14 cellular contexts compared by ENCODE assay signal in the genomic region with DNA sequence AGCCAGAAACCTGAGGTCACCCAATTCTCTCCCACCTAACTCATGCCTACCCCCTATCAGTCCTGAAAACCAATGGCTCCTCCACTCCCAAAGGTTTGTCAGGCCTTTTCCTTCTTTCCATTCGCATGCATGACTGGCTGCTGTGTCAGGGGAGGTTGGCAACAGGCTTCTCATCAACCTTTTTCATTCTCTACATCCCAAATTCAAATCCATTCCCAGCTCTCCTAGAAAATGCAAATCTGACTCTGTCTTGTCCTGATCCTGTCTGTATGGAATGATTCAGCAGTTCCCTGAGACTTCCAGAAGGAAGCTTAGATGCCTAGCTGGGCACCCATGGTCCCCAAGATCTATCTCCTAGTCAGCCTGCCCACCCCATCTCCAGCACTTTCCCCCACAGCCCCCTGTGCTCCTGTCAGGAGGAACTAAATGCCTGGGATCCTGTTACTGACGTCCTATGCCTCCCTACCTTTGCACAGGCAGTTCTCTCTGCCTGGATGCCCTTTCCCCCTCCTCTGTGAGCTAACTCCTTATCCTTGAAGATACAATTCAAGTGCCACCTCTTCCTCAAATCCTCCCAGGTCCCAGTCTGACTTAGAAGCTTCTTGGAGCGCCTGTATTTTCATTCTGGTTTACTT. TPM values are rescaled to one million over a fixed set of nuclear protein-coding genes. Genes with fewer than 3 reads are reported as not detected.
DNase-seq lines count a peak whose midpoint lies in the region; ATAC-seq, FAIRE-seq and TF ChIP-seq lines count a peak whose summit lies in the region.
"Had no signal": no experiment of that assay in that cellular context is flagged by ENCODE, and none has a peak within 500 bp of the region (broad histone marks: within the 10 kb centered on the region; RNA-seq: fewer than 3 reads in every experiment).

No MANE protein-coding gene starts in this region.

- H3K4me3 ChIP-seq in left ventricle myocardium inferior = peak overlapping the region; percentile 67
- no peak overlapping the region for H3K4me3 ChIP-seq in vagina

- H3K36me3 Mint-ChIP-seq in glutamatergic neuron (ENCODE audit: unreplicated experiment) = peaks cover under 1% of the 10 kb centered on the region
- H3K36me3 Mint-ChIP-seq in osteocyte (ENCODE audit: unreplicated experiment) = no peaks in the 10 kb centered on the region
- H3K36me3 Mint-ChIP-seq: natural killer cell had no signal

- no peak for ATAC-seq in left cardiac atrium

- H3K9me3 Mint-ChIP-seq in glutamatergic neuron (ENCODE audit: unreplicated experiment) (peaks cover 10% of the 10 kb centered on the region), osteocyte (ENCODE audit: unreplicated experiment) (no peaks in the 10 kb centered on the region)
- H3K9me3 Mint-ChIP-seq: natural killer cell had no signal

- H3K4me1 Mint-ChIP-seq in glutamatergic neuron (ENCODE audit: low read depth, unreplicated experiment) (peaks cover 28% of the 10 kb centered on the region), osteocyte (ENCODE audit: unreplicated experiment) (peaks cover 25% of the 10 kb centered on the region)

- H3K27me3 Mint-ChIP-seq in glutamatergic neuron (ENCODE audit: unreplicated experiment) = peaks cover 15% of the 10 kb centered on the region
- peaks cover 12% of the 10 kb centered on the region for H3K27me3 Mint-ChIP-seq in osteocyte (ENCODE audit: unreplicated experiment)

- H3K36me3 ChIP-seq in left ventricle myocardium inferior (no peaks in the 10 kb centered on the region), vagina (no peaks in the 10 kb centered on the region)

- intact Hi-C loops in left ventricle myocardium inferior (cut with micrococcal nuclease) = no loop called here
- intact Hi-C loops in left cardiac atrium (cut with DNase I) = no loop called here
- intact Hi-C loops in vagina (cut with DNase I) = no loop called here

- TF ChIP-seq POLR2A in vagina (IDR thresholded peaks at IDR 0.05) = no peak
- TF ChIP-seq POLR2A in GM12892 (IDR thresholded peaks at IDR 0.05; ENCODE audit: low read depth, low read length) = no peak

- no peak for FAIRE-seq in GM12892 (lab: Jason Lieb, UNC)
- FAIRE-seq: islet of Langerhans had no signal

- peak overlapping the region; percentile 87 for H3K27ac ChIP-seq in left ventricle myocardium inferior (replicated peaks)
- peak overlapping the region; percentile 86 for H3K27ac ChIP-seq in vagina

- H3K4me1 ChIP-seq in left ventricle myocardium inferior (peaks cover 58% of the 10 kb centered on the region), vagina (peaks cover 25% of the 10 kb centered on the region)

- H3K9me3 ChIP-seq in left ventricle myocardium inferior (replicated peaks) = no peaks in the 10 kb centered on the region
- H3K9me3 ChIP-seq in vagina = no peaks in the 10 kb centered on the region
- H3K9me3 ChIP-seq: Caco-2 had no signal

- H3K4me3 Mint-ChIP-seq in glutamatergic neuron (ENCODE audit: unreplicated experiment) (peak overlapping the region; percentile 2), osteocyte (ENCODE audit: unreplicated experiment) (no peak overlapping the region)
- H3K4me3 Mint-ChIP-seq: activated CD4-positive, alpha-beta T cell treated with anti-CD3 and anti-CD28 coated beads for 36 hours; natural killer cell had no signal

- TF ChIP-seq CTCF in left ventricle myocardium inferior (IDR thresholded peaks at IDR 0.05; ENCODE audit: borderline replicate concordance) (no peak), glutamatergic neuron (IDR thresholded peaks at IDR 0.05; ENCODE audit: partially characterized antibody, unreplicated experiment) (no peak), osteocyte (IDR thresholded peaks at IDR 0.05) (no peak), vagina (IDR thresholded peaks at IDR 0.05) (no peak)

- H3K27ac Mint-ChIP-seq in glutamatergic neuron (ENCODE audit: unreplicated experiment) = peak overlapping the region; percentile 39
- peak overlapping the region; percentile 54 for H3K27ac Mint-ChIP-seq in osteocyte (ENCODE audit: unreplicated experiment)
- H3K27ac Mint-ChIP-seq: activated CD4-positive, alpha-beta T cell treated with anti-CD3 and anti-CD28 coated beads for 36 hours; natural killer cell had no signal

- H3K27me3 ChIP-seq in left ventricle myocardium inferior (ENCODE audit: low read depth) = no peaks in the 10 kb centered on the region
- H3K27me3 ChIP-seq in vagina = no peaks in the 10 kb centered on the region

- DNase-seq in left ventricle myocardium inferior (no peak), left cardiac atrium (no peak), glutamatergic neuron (no peak), osteocyte (ENCODE audit: extremely low spot score, unreplicated experiment) (no peak), vagina (ENCODE audit: extremely low spot score in 2 of 2) (no peak), NCI-H1092 treated with DMSO at 0.1 percent for 48 hours (lab: John Stamatoyannopoulos, UW) (no peak), SHP77 (lab: John Stamatoyannopoulos, UW) (no peak), GM12892 (ENCODE audit: insufficient read length) (no peak)
- DNase-seq: activated T-cell treated with anti-CD3 and anti-CD28 coated beads, Interleukin-2, amount 50 U/mL, for 1 hour; Caco-2; dermis blood vessel endothelial cell; natural killer cell had no signal

RNA-seq across cellular contexts. Expression of a gene that starts 5.1 kb away (rescaled TPM):
- 82.6 TPM for total RNA-seq in left ventricle myocardium inferior
- total RNA-seq in left cardiac atrium = 10 to 100 TPM; 90.6 to 97.1 TPM
- total RNA-seq in glutamatergic neuron (ENCODE audit: unreplicated experiment) = 127 TPM
- 171 and 179 TPM in 2 replicates for total RNA-seq in osteocyte
- 108 TPM for total RNA-seq in vagina
- polyA plus RNA-seq in GM12892 (2012; ENCODE audit: missing spikeins) = 44.9 TPM

RNA-seq across cellular contexts. Expression of a gene that starts 33.1 kb away (rescaled TPM):
- total RNA-seq in left ventricle myocardium inferior (2.1 TPM), left cardiac atrium (1 to 10 TPM; 2.7 to 2.8 TPM), glutamatergic neuron (ENCODE audit: unreplicated experiment) (4.8 TPM), osteocyte (4.7 and 6.0 TPM in 2 replicates), vagina (5.2 TPM)
- polyA plus RNA-seq in GM12892 (2012; ENCODE audit: missing spikeins) = 2.1 TPM
